ENCODE assay signal across 7 cellular contexts in the genomic region with DNA sequence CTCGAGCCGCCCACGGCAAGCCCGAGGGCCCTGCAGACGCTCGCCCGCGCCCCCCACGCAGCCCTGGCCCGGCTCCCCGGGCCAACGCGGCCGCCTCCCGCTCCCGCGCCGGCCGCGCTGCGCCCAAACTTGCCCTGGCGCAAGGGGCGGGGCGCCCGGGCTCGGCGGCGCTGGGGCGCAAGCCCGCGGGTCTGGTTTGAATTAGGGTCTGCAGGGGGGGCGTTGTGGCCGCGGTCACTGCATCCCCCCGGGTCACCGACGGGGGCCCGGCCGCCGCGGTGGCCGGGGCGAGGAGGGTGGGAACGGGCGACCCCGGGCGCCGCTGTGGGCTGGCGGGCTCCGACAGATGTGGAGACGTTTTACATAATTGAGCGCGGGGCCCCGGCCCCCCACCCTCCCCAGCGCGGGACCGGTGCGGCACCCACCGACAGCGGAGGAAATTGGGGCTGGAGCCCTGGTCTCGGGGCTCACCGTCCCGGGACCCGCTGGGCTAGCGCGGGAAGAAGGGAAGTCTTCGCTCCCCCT. TPM values are rescaled to one million over a fixed set of nuclear protein-coding genes. Genes with fewer than 3 reads are reported as not detected.
DNase-seq lines count a peak whose midpoint lies in the region; ATAC-seq and TF ChIP-seq lines count a peak whose summit lies in the region.

No MANE protein-coding gene starts in this region.

- POLR2A ChIA-PET in IMR-90 (lab: Charles Lee; ENCODE audit: unreplicated experiment): interaction anchor here (0.6 kb wide), 2 partner anchors 10 to 23 kb away, joined by 3 read pairs; no protein-coding TSS in a partner anchor

- whole genome bisulfite sequencing in IMR-90 (ENCODE audit: extremely low coverage in 2 of 2, insufficient read length in 1 of 2), 2 experiments: 1% methylated on average over 23 of the region's 67 CpGs; no CpG with 5 or more reads in 1 of the 2 experiments
- 0% methylated on average over 67 of the region's 67 CpGs for WGBS in ectodermal cell, 2 experiments

- H3K9me1 ChIP-seq in IMR-90 (ENCODE audit: insufficient read depth, low read length): peaks cover 7% of the 10 kb centered on the region

- TF ChIP-seq POLR2A in IMR-90 (IDR thresholded peaks at IDR 0.05; ENCODE audit: low read depth, low read length): no peak

- H3K79me2 ChIP-seq in neural cell (replicated peaks; ENCODE audit: insufficient read depth, low read length): no peaks in the 10 kb centered on the region

- BruUV-seq in IMR-90 (replicated peaks; lab: Mats Ljungman, UMichigan): no TSS peak

- dilution Hi-C loops in IMR-90 (cut with HindIII; ENCODE audit: low sequenced_read_pairs, unreplicated experiment): no loop called here

- H2BK15ac ChIP-seq in IMR-90 (ENCODE audit: low read depth, low read length): no peak overlapping the region

- peaks cover 4% of the 10 kb centered on the region for H3K4me1 Mint-ChIP-seq in activated T-helper 2 cell treated with anti-CD3 and anti-CD28 coated beads, Interferon-gamma antibody, Interleukin-2, Interleukin-4, amounts not matched to agents 10 μg/mL and 5 μg/mL and 100 μg/mL, durations not matched to agents 14 hours and 24 hours and 36 hours (ENCODE audit: low read depth)
- peaks cover 0 to 4% of the 10 kb centered on the region in 2 donors for H3K4me1 Mint-ChIP-seq in immature natural killer cell

- peak overlapping the region; percentile 77 for H3K4ac ChIP-seq in IMR-90 (ENCODE audit: low read depth, low read length)

- H3K27ac Mint-ChIP-seq in activated T-helper 2 cell treated with anti-CD3 and anti-CD28 coated beads, Interferon-gamma antibody, Interleukin-2, Interleukin-4, amounts not matched to agents 10 μg/mL and 5 μg/mL and 100 μg/mL, durations not matched to agents 14 hours and 24 hours and 36 hours: no peak overlapping the region
- H3K27ac Mint-ChIP-seq in immature natural killer cell: no peak overlapping the region

- in situ Hi-C loops in IMR-90 (cut with MboI; ENCODE audit: low sequenced_read_pairs): no loop called here

- H4K91ac ChIP-seq in IMR-90 (ENCODE audit: insufficient read depth, low read depth, low read length): peak overlapping the region; percentile 89; the same call in 1 of the 2 replicates

- no peak for TF ChIP-seq EP300 in neural cell (conservative IDR thresholded peaks at IDR 0.05; ENCODE audit: poor library complexity, severe bottlenecking)

- H3K27me3 ChIP-seq in IMR-90 (ENCODE audit: control insufficient read depth, insufficient read depth, low read length) (no peaks in the 10 kb centered on the region), ectodermal cell (ENCODE audit: control insufficient read depth, insufficient read depth, low read length, poor library complexity, severe bottlenecking) (peaks cover 4% of the 10 kb centered on the region), neural cell (ENCODE audit: insufficient read depth, low read depth, low read length) (peaks cover 3% of the 10 kb centered on the region)

- H3K27me3 Mint-ChIP-seq in activated T-helper 2 cell treated with anti-CD3 and anti-CD28 coated beads, Interferon-gamma antibody, Interleukin-2, Interleukin-4, amounts not matched to agents 10 μg/mL and 5 μg/mL and 100 μg/mL, durations not matched to agents 14 hours and 24 hours and 36 hours (ENCODE audit: low read depth): peaks cover 53% of the 10 kb centered on the region
- peaks cover 14 to 25% (median 17%) of the 10 kb centered on the region in 3 donors for H3K27me3 Mint-ChIP-seq in immature natural killer cell (ENCODE audit: low read depth in 3 of 3)

- peak overlapping the region in 1 of 2 experiments; percentile 74; a peak in 1 of 4 replicates for H4K8ac ChIP-seq in IMR-90 (ENCODE audit: low read depth in 2 of 2, low read length in 2 of 2)

- intact Hi-C loops in IMR-90 (cut with micrococcal nuclease): loop anchor here (2.0 to 5.0 kb wide), 2 partner anchors 57 to 117 kb away; no protein-coding TSS in a partner anchor
- intact Hi-C loops in activated T-helper 2 cell treated with anti-CD3 and anti-CD28 coated beads, Interferon-gamma antibody, Interleukin-2, Interleukin-4, amounts not matched to agents 10 μg/mL and 5 μg/mL and 100 μg/mL, durations not matched to agents 14 hours and 24 hours and 36 hours (cut with micrococcal nuclease): loop anchor here (10.0 kb wide), 1 partner anchor 89 kb away; no protein-coding TSS in a partner anchor

- H3K36me3 ChIP-seq in IMR-90 (ENCODE audit: control insufficient read depth, insufficient read depth, low read length): no peaks in the 10 kb centered on the region
- H3K36me3 ChIP-seq in ectodermal cell (ENCODE audit: control insufficient read depth, insufficient read depth, low read length): no peaks in the 10 kb centered on the region
- no peaks in the 10 kb centered on the region for H3K36me3 ChIP-seq in neural cell (ENCODE audit: insufficient read depth, low read length)

- H3K23ac ChIP-seq in IMR-90 (ENCODE audit: low read depth, low read length): no peak overlapping the region

- H2AK9ac ChIP-seq in IMR-90 (replicated peaks; ENCODE audit: low read depth, low read length, poor library complexity): peak overlapping the region; percentile 88

- TF ChIP-seq RAD21 in IMR-90 (IDR thresholded peaks at IDR 0.05; ENCODE audit: low read length) (no peak), neural cell (conservative IDR thresholded peaks at IDR 0.05) (no peak)

- H2BK20ac ChIP-seq in IMR-90 (ENCODE audit: low read depth, low read length): no peak overlapping the region

- ATAC-seq in GM19455 (IDR thresholded peaks at IDR 0.05; ENCODE audit: unreplicated experiment) (peak; percentile 45), IMR-90 (ENCODE audit: low read depth) (peak; percentile 40)

- CTCF ChIA-PET in IMR-90 (lab: Yijun Ruan, JAX): interaction anchor here (2.2 kb wide), 1 partner anchor 86 kb away, joined by 10 read pairs; no protein-coding TSS in a partner anchor

- H2BK120ac ChIP-seq in IMR-90 (ENCODE audit: low read depth, low read length): peak overlapping the region; percentile 64; the same call in 1 of the 2 replicates

- no peak for DNase-seq in IMR-90
- DNase-seq in activated T-helper 2 cell treated with anti-CD3 and anti-CD28 coated beads, Interferon-gamma antibody, Interleukin-2, Interleukin-4, amounts not matched to agents 10 μg/mL and 5 μg/mL and 100 μg/mL, durations not matched to agents 14 hours and 24 hours and 36 hours (ENCODE audit: low spot score): no peak
- DNase-seq in activated effector memory CD4-positive, alpha-beta T cell treated with Interleukin-2 at 50 U/mL for 16 hours: no peak
- no peak for DNase-seq in immature natural killer cell

- H3K14ac ChIP-seq in IMR-90 (replicated peaks; ENCODE audit: low read depth, low read length): no peak overlapping the region

- peak overlapping the region; percentile 4 for H2BK5ac ChIP-seq in IMR-90 (ENCODE audit: low read depth, low read length, poor library complexity, severe bottlenecking)

- no peak overlapping the region for H3K4me3 Mint-ChIP-seq in activated T-helper 2 cell treated with anti-CD3 and anti-CD28 coated beads, Interferon-gamma antibody, Interleukin-2, Interleukin-4, amounts not matched to agents 10 μg/mL and 5 μg/mL and 100 μg/mL, durations not matched to agents 14 hours and 24 hours and 36 hours (ENCODE audit: low read depth)
- no peak overlapping the region for H3K4me3 Mint-ChIP-seq in immature natural killer cell

- H3K9ac ChIP-seq in IMR-90 (ENCODE audit: low read depth, low read length): peak overlapping the region; percentile 68
- peak overlapping the region; percentile 69 for H3K9ac ChIP-seq in neural cell (ENCODE audit: low read length)

- H3K9me3 Mint-ChIP-seq in activated T-helper 2 cell treated with anti-CD3 and anti-CD28 coated beads, Interferon-gamma antibody, Interleukin-2, Interleukin-4, amounts not matched to agents 10 μg/mL and 5 μg/mL and 100 μg/mL, durations not matched to agents 14 hours and 24 hours and 36 hours: no peaks in the 10 kb centered on the region
- H3K9me3 Mint-ChIP-seq in immature natural killer cell: no peaks in the 10 kb centered on the region

- H2AK5ac ChIP-seq in IMR-90 (ENCODE audit: low read depth, low read length): no peak overlapping the region

- peak overlapping the region; percentile 94 for H2AFZ ChIP-seq in IMR-90 (replicated peaks; ENCODE audit: low read length, poor library complexity)
- no peak overlapping the region for H2AFZ ChIP-seq in neural cell (ENCODE audit: low read depth, low read length)

- H3F3A ChIP-seq in neural cell (ENCODE audit: insufficient read depth, low read length, poor library complexity, severe bottlenecking): no peaks in the 10 kb centered on the region

- peak overlapping the region; percentile 62 for H3K4me3 ChIP-seq in IMR-90 (ENCODE audit: insufficient read depth, low read depth, low read length)
- peak overlapping the region; percentile 79 for H3K4me3 ChIP-seq in ectodermal cell (ENCODE audit: insufficient read depth, low read depth, low read length)
- peak overlapping the region; percentile 80 for H3K4me3 ChIP-seq in neural cell (ENCODE audit: low read length)

- TF ChIP-seq CTCF in IMR-90 (conservative IDR thresholded peaks at IDR 0.05; ENCODE audit: low read depth, low read length) (no peak), neural cell (IDR thresholded peaks at IDR 0.05; ENCODE audit: poor library complexity, severe bottlenecking) (no peak)

- no peak overlapping the region; the same call in 1 of the 2 replicates for H3K18ac ChIP-seq in IMR-90 (ENCODE audit: low read depth, low read length)

- H3K4me1 ChIP-seq in IMR-90 (ENCODE audit: control insufficient read depth, insufficient read depth, low read length): peaks cover 22% of the 10 kb centered on the region
- H3K4me1 ChIP-seq in ectodermal cell (ENCODE audit: control insufficient read depth, insufficient read depth, low read length): peaks cover 18% of the 10 kb centered on the region

- H3K27ac ChIP-seq in IMR-90 (ENCODE audit: insufficient read depth, low read length) (peak overlapping the region; percentile 43), ectodermal cell (ENCODE audit: insufficient read depth, low read depth, low read length, poor library complexity, severe bottlenecking) (peak overlapping the region; percentile 29), neural cell (ENCODE audit: low read length) (no peak overlapping the region)

- no peaks in the 10 kb centered on the region for H3K9me2 ChIP-seq in neural cell (ENCODE audit: insufficient read depth, low read length)

- no peak overlapping the region; the same call in 1 of the 2 replicates for H3K56ac ChIP-seq in IMR-90 (ENCODE audit: extremely low read depth, insufficient read depth, low read length)

- H3K36me3 Mint-ChIP-seq in activated T-helper 2 cell treated with anti-CD3 and anti-CD28 coated beads, Interferon-gamma antibody, Interleukin-2, Interleukin-4, amounts not matched to agents 10 μg/mL and 5 μg/mL and 100 μg/mL, durations not matched to agents 14 hours and 24 hours and 36 hours (ENCODE audit: low read depth): no peaks in the 10 kb centered on the region
- no peaks in the 10 kb centered on the region for H3K36me3 Mint-ChIP-seq in immature natural killer cell

- H4K5ac ChIP-seq in IMR-90 (ENCODE audit: low read depth, low read length): no peak overlapping the region; the same call in 1 of the 2 replicates

- H3K9me3 ChIP-seq in IMR-90 (ENCODE audit: control insufficient read depth, insufficient read depth, low read length) (0 out of 2 replicates have a peak, but pooled peaks cover 2% of the 10 kb centered on the region), ectodermal cell (ENCODE audit: control insufficient read depth, low read length) (no peaks in the 10 kb centered on the region), neural cell (ENCODE audit: low read length) (peaks cover 3% of the 10 kb centered on the region)

- no peaks in the 10 kb centered on the region for H4K20me1 ChIP-seq in IMR-90 (ENCODE audit: insufficient read depth, low read length)
- H4K20me1 ChIP-seq in neural cell (ENCODE audit: insufficient read depth): no peaks in the 10 kb centered on the region

- H3K79me1 ChIP-seq in IMR-90 (ENCODE audit: low read depth in 1 of 2, low read length in 2 of 2): peaks cover 0 to 26% of the 10 kb centered on the region in 2 experiments; a peak in 2 of 4 replicates

- H3K4me2 ChIP-seq in IMR-90 (ENCODE audit: low read depth, low read length) (peak overlapping the region; percentile 71), neural cell (ENCODE audit: low read length) (peak overlapping the region; percentile 48)

RNA-seq across cellular contexts. Expression of a gene that starts 0.7 kb away (rescaled TPM):
- total RNA-seq in IMR-90 (2012; rRNA removed): 22.0 and 23.6 TPM in 2 replicates
- polyA plus RNA-seq in IMR-90 (2012; rRNA removed) (28.3 and 38.8 TPM in 2 replicates), neural cell (14.9 and 16.6 TPM in 2 replicates), immature natural killer cell (not detected)
- 21.6 and 39.0 TPM in 2 replicates for polyA plus RNA-seq in IMR-90 (2012; cell fraction: cytosol; rRNA removed)
- 9.4 and 21.6 TPM in 2 replicates for polyA plus RNA-seq in IMR-90 (2012; cell fraction: nucleus; rRNA removed; ENCODE audit: low replicate concordance)
- polyA plus RNA-seq in ectodermal cell (2013, experiment 1 of 4): 60.5 TPM
- 40.5 TPM for polyA plus RNA-seq in ectodermal cell (2013, experiment 2 of 4)
- polyA plus RNA-seq in ectodermal cell (2013, experiment 3 of 4): 32.2 TPM
- polyA plus RNA-seq in ectodermal cell (2013, experiment 4 of 4): 34.4 TPM
- 12.2 and 13.2 TPM in 2 replicates for polyA minus RNA-seq in neural cell
- total RNA-seq in activated T-helper 2 cell treated with anti-CD3 and anti-CD28 coated beads, Interferon-gamma antibody, Interleukin-2, Interleukin-4, amounts not matched to agents 10 μg/mL and 5 μg/mL and 100 μg/mL, durations not matched to agents 14 hours and 24 hours and 36 hours: 0.59 and 0.62 TPM in 2 replicates

Comparison
In these comparisons a context has a peak if more than half of its experiments do, and no peak if none do; other contexts are left out.
1. RNA of a gene that starts 0.7 kb away (polyA plus RNA-seq): 9.4 to 39.0 TPM in IMR-90 and 14.9 to 16.6 TPM in neural cell; not detected in immature natural killer cell; every median in the first group is over 10 times any median in the second.
2. Peak in every context shown above with its lines, with median percentiles within 50 percentile points of each other: H3K4me3 ChIP-seq.